27 cellular contexts compared by ENCODE assay signal in the genomic region with DNA sequence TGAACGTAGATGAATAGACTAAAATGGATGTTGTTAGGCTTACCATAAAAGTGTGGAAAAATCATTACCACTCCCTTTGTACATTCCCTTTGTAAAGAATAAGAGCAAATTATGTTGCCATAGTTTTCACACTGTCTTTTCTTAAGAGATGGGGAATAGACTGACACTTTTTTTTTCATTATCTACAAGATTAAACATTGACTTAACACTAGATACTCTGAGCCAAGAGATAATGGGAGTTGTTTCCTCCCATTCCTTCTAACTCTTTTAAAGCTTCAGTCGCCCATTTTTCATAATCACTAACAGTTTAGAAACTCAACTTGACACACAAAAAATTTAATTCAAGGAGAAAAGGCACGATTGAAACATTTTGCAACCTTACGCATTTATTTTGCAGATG. TPM values are rescaled to one million over a fixed set of nuclear protein-coding genes. Genes with fewer than 3 reads are reported as not detected.
DNase-seq lines count a peak whose midpoint lies in the region; ATAC-seq and TF ChIP-seq lines count a peak whose summit lies in the region.
"Had no signal": no experiment of that assay in that cellular context is flagged by ENCODE, and none has a peak within 500 bp of the region (broad histone marks: within the 10 kb centered on the region; RNA-seq: fewer than 3 reads in every experiment).

No MANE protein-coding gene starts in this region.

- 94% methylated on average over 4 of the region's 4 CpGs for WGBS in esophagus muscularis mucosa
- no CpG with 5 or more reads among the region's 4 CpGs for WGBS in trophoblast cell (ENCODE audit: extremely low coverage, insufficient coverage, insufficient read length)

- H3K9me3 Mint-ChIP-seq in activated naive CD4-positive, alpha-beta T cell treated with anti-CD3 and anti-CD28 coated beads, Interleukin-2, amount 50 U/mL, for 24 hours = peaks cover 8% of the 10 kb centered on the region
- H3K9me3 Mint-ChIP-seq in WTC11 = peaks cover 28% of the 10 kb centered on the region
- peaks cover 39% of the 10 kb centered on the region for H3K9me3 Mint-ChIP-seq in nephron progenitor cell
- H3K9me3 Mint-ChIP-seq in effector memory CD8-positive, alpha-beta T cell = no peaks in the 10 kb centered on the region
- H3K9me3 Mint-ChIP-seq: CD4-positive, alpha-beta T cell had no signal

- H3K36me3 ChIP-seq in esophagus muscularis mucosa (peaks cover 0 to 42% (median 11%) of the 10 kb centered on the region in 4 donors), trophoblast cell (ENCODE audit: control insufficient read depth in 1 of 2, insufficient read depth in 2 of 2, low read length in 2 of 2) (peaks cover 8 to 9% of the 10 kb centered on the region in 2 experiments)

- H3K27me3 Mint-ChIP-seq in activated naive CD4-positive, alpha-beta T cell treated with anti-CD3 and anti-CD28 coated beads, Interleukin-2, amount 50 U/mL, for 24 hours = no peaks in the 10 kb centered on the region
- H3K27me3 Mint-ChIP-seq in WTC11 (ENCODE audit: low read depth) (no peaks in the 10 kb centered on the region), nephron progenitor cell (ENCODE audit: low read depth, poor library complexity) (peaks cover 5% of the 10 kb centered on the region)
- H3K27me3 Mint-ChIP-seq in effector memory CD8-positive, alpha-beta T cell = no peaks in the 10 kb centered on the region
- H3K27me3 Mint-ChIP-seq: CD4-positive, alpha-beta T cell; IgD-negative memory B cell had no signal

- no peak overlapping the region for H2BK5ac ChIP-seq in trophoblast cell (ENCODE audit: low read depth, low read length, poor library complexity)

- no peak for ATAC-seq in WTC11
- ATAC-seq in effector memory CD8-positive, alpha-beta T cell (replicated peaks) = no peak
- ATAC-seq: GM23338 had no signal

- no peaks in the 10 kb centered on the region for H3K79me1 ChIP-seq in trophoblast cell (ENCODE audit: low read length)

- H3K27ac Mint-ChIP-seq in activated naive CD4-positive, alpha-beta T cell treated with anti-CD3 and anti-CD28 coated beads, Interleukin-2, amount 50 U/mL, for 24 hours = peak overlapping the region; percentile 14
- H3K27ac Mint-ChIP-seq in WTC11 (0 out of 2 replicates have a peak overlapping the region, but pooled peaks have one; percentile 11), nephron progenitor cell (peak overlapping the region; percentile 5)
- no peak overlapping the region for H3K27ac Mint-ChIP-seq in effector memory CD8-positive, alpha-beta T cell
- H3K27ac Mint-ChIP-seq: CD4-positive, alpha-beta T cell; GM23338; IgD-negative memory B cell had no signal

- H3K14ac ChIP-seq in trophoblast cell (ENCODE audit: low read length) = no peak overlapping the region

- intact Hi-C loops in esophagus muscularis mucosa (cut with DNase I) = no loop called here

- H2BK120ac ChIP-seq in trophoblast cell (ENCODE audit: insufficient read depth, low read length, poor library complexity) = no peak overlapping the region

- H3K4me1 Mint-ChIP-seq in activated naive CD4-positive, alpha-beta T cell treated with anti-CD3 and anti-CD28 coated beads, Interleukin-2, amount 50 U/mL, for 24 hours = peaks cover 54% of the 10 kb centered on the region
- H3K4me1 Mint-ChIP-seq in WTC11 (no peaks in the 10 kb centered on the region), nephron progenitor cell (no peaks in the 10 kb centered on the region)
- H3K4me1 Mint-ChIP-seq in effector memory CD8-positive, alpha-beta T cell (ENCODE audit: low read depth in 2 of 2) = peaks cover 9 to 39% of the 10 kb centered on the region in 2 donors
- H3K4me1 Mint-ChIP-seq: GM23338 had no signal

- H3K9me3 ChIP-seq in esophagus muscularis mucosa = no peaks in the 10 kb centered on the region
- H3K9me3 ChIP-seq in trophoblast cell (ENCODE audit: insufficient read depth, low read depth, low read length) = no peaks in the 10 kb centered on the region
- H3K9me3 ChIP-seq: Peyer's patch had no signal

- no peak overlapping the region for H3K4ac ChIP-seq in trophoblast cell (ENCODE audit: low read depth, low read length)

- no peaks in the 10 kb centered on the region for H3K79me2 ChIP-seq in trophoblast cell (ENCODE audit: control insufficient read depth, insufficient read depth, low read length, poor library complexity)

- no peak for TF ChIP-seq POLR2A in esophagus muscularis mucosa (IDR thresholded peaks at IDR 0.05; ENCODE audit: low read depth)

- H3K27me3 ChIP-seq in esophagus muscularis mucosa (no peaks in the 10 kb centered on the region), trophoblast cell (ENCODE audit: insufficient read depth, low read length) (no peaks in the 10 kb centered on the region)
- H3K27me3 ChIP-seq: Peyer's patch had no signal

- CTCF ChIA-PET in WTC11 (lab: Charles Lee) = no interaction called here

- H3K4me1 ChIP-seq in esophagus muscularis mucosa = peaks cover 0 to 8% (median 0%) of the 10 kb centered on the region in 4 donors
- H3K4me1 ChIP-seq in trophoblast cell (ENCODE audit: control insufficient read depth in 1 of 2, insufficient read depth in 2 of 2, low read length in 2 of 2) = no peaks in the 10 kb centered on the region
- H3K4me1 ChIP-seq: Peyer's patch had no signal

- no peak for DNase-seq in activated naive CD4-positive, alpha-beta T cell (lab: John Stamatoyannopoulos, UW)
- DNase-seq in WTC11 (ENCODE audit: low spot score) (no peak), nephron progenitor cell (no peak), T-helper 1 cell (no peak), esophagus muscularis mucosa (ENCODE audit: extremely low spot score) (no peak), trophoblast cell (no peak)
- no peak for DNase-seq in effector memory CD8-positive, alpha-beta T cell
- DNase-seq: 8988T; ACHN; CD4-positive, alpha-beta T cell; COR-L47; DMS53; MM.1S; NCI-H1694 treated with DMSO at 0.1 percent for 48 hours; NCI-H2081; NCI-H226; NCI-H510A; NCI-H69; Peyer's patch; SHP77 treated with DMSO at 0.1 percent for 48 hours had no signal

- H2AFZ ChIP-seq in trophoblast cell (ENCODE audit: insufficient read depth, low read length, poor library complexity) = no peak overlapping the region
- H2AFZ ChIP-seq: GM23338 had no signal

- no peak overlapping the region for H2BK12ac ChIP-seq in trophoblast cell (ENCODE audit: low read length)

- TF ChIP-seq CTCF in WTC11 (IDR thresholded peaks at IDR 0.05) (no peak), nephron progenitor cell (IDR thresholded peaks at IDR 0.05) (no peak), esophagus muscularis mucosa (IDR thresholded peaks at IDR 0.05) (no peak)

- H3K4me3 Mint-ChIP-seq in activated naive CD4-positive, alpha-beta T cell treated with anti-CD3 and anti-CD28 coated beads, Interleukin-2, amount 50 U/mL, for 24 hours = no peak overlapping the region
- H3K4me3 Mint-ChIP-seq in WTC11 = no peak overlapping the region
- H3K4me3 Mint-ChIP-seq in nephron progenitor cell = no peak overlapping the region
- no peak overlapping the region for H3K4me3 Mint-ChIP-seq in effector memory CD8-positive, alpha-beta T cell
- H3K4me3 Mint-ChIP-seq: CD4-positive, alpha-beta T cell; GM23338; IgD-negative memory B cell had no signal

- H3K4me3 ChIP-seq in esophagus muscularis mucosa (no peak overlapping the region), trophoblast cell (ENCODE audit: low read depth, low read length) (no peak overlapping the region)
- H3K4me3 ChIP-seq: GM23338, HAP-1, Peyer's patch had no signal

- no peak overlapping the region for H4K12ac ChIP-seq in trophoblast cell (ENCODE audit: low read depth, low read length)

- peaks cover 21% of the 10 kb centered on the region for H3K36me3 Mint-ChIP-seq in activated naive CD4-positive, alpha-beta T cell treated with anti-CD3 and anti-CD28 coated beads, Interleukin-2, amount 50 U/mL, for 24 hours
- H3K36me3 Mint-ChIP-seq in WTC11 (peaks cover 54% of the 10 kb centered on the region), nephron progenitor cell (ENCODE audit: low read depth) (peaks cover 88% of the 10 kb centered on the region)
- H3K36me3 Mint-ChIP-seq in effector memory CD8-positive, alpha-beta T cell (ENCODE audit: insufficient read depth) = peaks cover 43% of the 10 kb centered on the region

- H2AK5ac ChIP-seq in trophoblast cell (ENCODE audit: low read length) = no peak overlapping the region

- H3K18ac ChIP-seq in trophoblast cell (ENCODE audit: low read length) = no peak overlapping the region

- no peak overlapping the region for H3K27ac ChIP-seq in esophagus muscularis mucosa (replicated peaks in 1 of 4)
- no peak overlapping the region for H3K27ac ChIP-seq in trophoblast cell (ENCODE audit: low read depth, low read length)
- H3K27ac ChIP-seq: HL-60, KMS-11, Peyer's patch had no signal

- POLR2A ChIA-PET in WTC11 (lab: Charles Lee) = no interaction called here

- H4K91ac ChIP-seq in trophoblast cell (ENCODE audit: low read depth, low read length) = no peak overlapping the region

- TF ChIP-seq EP300 in esophagus muscularis mucosa (IDR thresholded peaks at IDR 0.05) = no peak

- H3K23ac ChIP-seq in trophoblast cell (ENCODE audit: low read length) = no peak overlapping the region

- no peak overlapping the region for H3K4me2 ChIP-seq in trophoblast cell (ENCODE audit: low read length)
- H3K4me2 ChIP-seq: GM23338, KMS-11 had no signal

- H4K8ac ChIP-seq in trophoblast cell (ENCODE audit: low read depth, low read length) = no peak overlapping the region

- H3K9ac ChIP-seq in trophoblast cell (ENCODE audit: low read length) = no peak overlapping the region
- H3K9ac ChIP-seq: KMS-11 had no signal

TF ChIP-seq in WTC11, 78 proteins besides CTCF, POLR2A, EP300 and RAD21 (continues in another document):
- no peak for TF ChIP-seq FOXJ3 (CRISPR knock-in tag; IDR thresholded peaks at IDR 0.05; ENCODE audit: borderline replicate concordance)
- no peak for TF ChIP-seq IRF2 (CRISPR knock-in tag; IDR thresholded peaks at IDR 0.05; ENCODE audit: borderline replicate concordance, low read depth)
- TF ChIP-seq HMGA2 (CRISPR knock-in tag; IDR thresholded peaks at IDR 0.05) = no peak
- TF ChIP-seq ZNF671 (CRISPR knock-in tag; IDR thresholded peaks at IDR 0.05) = no peak

RNA-seq across cellular contexts. Expression of a gene that starts 10.1 kb away (rescaled TPM):
- total RNA-seq in WTC11 (2021) (75.2 to 81.2 TPM (median 78.9 TPM) in 3 replicates), esophagus muscularis mucosa (100 to 1,000 TPM in 2 of 4 donors, 10 to 100 TPM in 2; 94.3 to 120 (median 99.8) TPM)
- 56.6 and 59.3 TPM in 2 replicates for polyA plus RNA-seq in trophoblast cell (2013)

RNA-seq across cellular contexts. Expression of a gene that starts 10.2 kb away (rescaled TPM):
- total RNA-seq in WTC11 (2021) = 27.1 to 27.9 TPM (median 27.9 TPM) in 3 replicates
- total RNA-seq in esophagus muscularis mucosa = 10 to 100 TPM; 36.6 to 55.6 (median 48.4) TPM
- polyA plus RNA-seq in trophoblast cell (2013) = 21.0 and 22.1 TPM in 2 replicates

RNA-seq across cellular contexts. Expression of a gene that starts 34.8 kb away (rescaled TPM):
- total RNA-seq in WTC11 (2021) = not detected in 3 replicates
- 1 to 10 TPM in 1 of 4 donors, under 1 TPM in 1, not detected in 2; 0.42 to 1.3 TPM for total RNA-seq in esophagus muscularis mucosa
- not detected in 2 replicates for polyA plus RNA-seq in trophoblast cell (2013)
- total RNA-seq: CD4-positive, alpha-beta T cell; GM23338 had no signal
- polyA plus RNA-seq: BJ, GM23338 had no signal

Comparison
In these comparisons a context has a peak if more than half of its experiments do, and no peak if none do; other contexts are left out.
1. H3K27ac Mint-ChIP-seq: peak in activated naive CD4-positive, alpha-beta T cell treated with anti-CD3 and anti-CD28 coated beads, Interleukin-2, amount 50 U/mL, for 24 hours (single experiment), WTC11 (single experiment) and nephron progenitor cell (single experiment); none in effector memory CD8-positive, alpha-beta T cell (0 of 2).